Comparison of ENCODE assay signal across 8 cellular contexts in genomic region chr13:98576215-98576945, GRCh38. TPM values are rescaled to one million over a fixed set of nuclear protein-coding genes. Genes with fewer than 3 reads are reported as not detected.
DNase-seq lines count a peak whose midpoint lies in the region; ATAC-seq and TF ChIP-seq lines count a peak whose summit lies in the region.

No MANE protein-coding gene starts in this region.

- no peak for TF ChIP-seq CTCF in endodermal cell (conservative IDR thresholded peaks at IDR 0.05)
- no peak for TF ChIP-seq CTCF in type B pancreatic cell (conservative IDR thresholded peaks at IDR 0.05)

- no peaks in the 10 kb centered on the region for H3K9me3 Mint-ChIP-seq in activated CD4-positive, alpha-beta memory T cell treated with anti-CD3 and anti-CD28 coated beads for 36 hours
- H3K9me3 Mint-ChIP-seq in endodermal cell, result no peaks in the 10 kb centered on the region
- H3K9me3 Mint-ChIP-seq in type B pancreatic cell, result no peaks in the 10 kb centered on the region

- DNase-seq in Daoy (ENCODE audit: low read depth), result peak; percentile 34
- peak; percentile 60 for DNase-seq in activated CD4-positive, alpha-beta memory T cell treated with anti-CD3 and anti-CD28 coated beads for 36 hours
- DNase-seq in endodermal cell, result peak; percentile 77
- DNase-seq in type B pancreatic cell (ENCODE audit: extremely low spot score, unreplicated experiment), result peak; percentile 71
- no peak for DNase-seq in NCI-H1436 treated with DMSO at 0.1 percent for 48 hours (lab: John Stamatoyannopoulos, UW)

- peak; percentile 18 for ATAC-seq in GM21447 (IDR thresholded peaks at IDR 0.05; ENCODE audit: unreplicated experiment)

- peak overlapping the region; percentile 87 for H3K4me3 Mint-ChIP-seq in activated CD4-positive, alpha-beta memory T cell treated with anti-CD3 and anti-CD28 coated beads for 36 hours
- H3K4me3 Mint-ChIP-seq in endodermal cell (peak overlapping the region; percentile 87), type B pancreatic cell (peak overlapping the region; percentile 96)

- H3K9ac ChIP-seq in HUES64 (ENCODE audit: low read depth, low read length) (peak overlapping the region; percentile 93), endodermal cell (ENCODE audit: extremely low read depth, low read length, poor library complexity, severe bottlenecking) (peak overlapping the region; percentile 61), mucosa of stomach (ENCODE audit: low read length) (peak overlapping the region; percentile 86)

- no peaks in the 10 kb centered on the region for H3K27me3 Mint-ChIP-seq in activated CD4-positive, alpha-beta memory T cell treated with anti-CD3 and anti-CD28 coated beads for 36 hours
- H3K27me3 Mint-ChIP-seq in endodermal cell (ENCODE audit: insufficient read depth) (no peaks in the 10 kb centered on the region), type B pancreatic cell (no peaks in the 10 kb centered on the region)

- H3K9me3 ChIP-seq in HUES64 (ENCODE audit: insufficient read depth, low read depth, low read length), result no peaks in the 10 kb centered on the region
- no peaks in the 10 kb centered on the region for H3K9me3 ChIP-seq in endodermal cell (ENCODE audit: control insufficient read depth, low read length)
- no peaks in the 10 kb centered on the region for H3K9me3 ChIP-seq in mucosa of stomach (ENCODE audit: control insufficient read depth, low read length)

- H3K27me3 ChIP-seq in HUES64 (ENCODE audit: insufficient read depth, low read length), result no peaks in the 10 kb centered on the region
- H3K27me3 ChIP-seq in endodermal cell (ENCODE audit: control insufficient read depth, insufficient read depth, low read length, poor library complexity, severe bottlenecking), result no peaks in the 10 kb centered on the region
- no peaks in the 10 kb centered on the region for H3K27me3 ChIP-seq in mucosa of stomach (ENCODE audit: control insufficient read depth, insufficient read depth, low read length)

- under 1% methylated on average over 95 of the region's 98 CpGs for WGBS in HUES64
- 0% methylated on average over 3 to 98 of the region's 98 CpGs for WGBS in endodermal cell (ENCODE audit: insufficient coverage in 1 of 2, insufficient read length in 1 of 2), 2 experiments

- CTCF ChIA-PET in activated CD4-positive, alpha-beta memory T cell treated with anti-CD3 and anti-CD28 coated beads for 36 hours (lab: Charles Lee), result interaction anchor here (1.4 to 2.2 kb wide), 2 partner anchors 72 to 77 kb away, joined by 3 to 8 read pairs; no protein-coding TSS in a partner anchor

- H3K4me3 ChIP-seq in HUES64 (ENCODE audit: low read length) (peak overlapping the region; percentile 80), endodermal cell (ENCODE audit: low read length) (peak overlapping the region; percentile 96), mucosa of stomach (ENCODE audit: low read length) (peak overlapping the region; percentile 65)

- H3K27ac Mint-ChIP-seq in activated CD4-positive, alpha-beta memory T cell treated with anti-CD3 and anti-CD28 coated beads for 36 hours, result peak overlapping the region; percentile 98
- H3K27ac Mint-ChIP-seq in endodermal cell (peak overlapping the region; percentile 86), type B pancreatic cell (no peak overlapping the region)

- H3K36me3 Mint-ChIP-seq in activated CD4-positive, alpha-beta memory T cell treated with anti-CD3 and anti-CD28 coated beads for 36 hours, result peaks cover 26% of the 10 kb centered on the region
- H3K36me3 Mint-ChIP-seq in endodermal cell (ENCODE audit: low read depth) (no peaks in the 10 kb centered on the region), type B pancreatic cell (peaks cover 3% of the 10 kb centered on the region)

- H3K4me1 Mint-ChIP-seq in activated CD4-positive, alpha-beta memory T cell treated with anti-CD3 and anti-CD28 coated beads for 36 hours (ENCODE audit: low read depth), result peaks cover 40% of the 10 kb centered on the region
- H3K4me1 Mint-ChIP-seq in endodermal cell (peaks cover 45% of the 10 kb centered on the region), type B pancreatic cell (ENCODE audit: unreplicated experiment) (peaks cover 52% of the 10 kb centered on the region)

- peaks cover 43% of the 10 kb centered on the region for H3K4me1 ChIP-seq in HUES64 (ENCODE audit: insufficient read depth, low read length)
- no peaks in the 10 kb centered on the region for H3K4me1 ChIP-seq in endodermal cell (ENCODE audit: control insufficient read depth, insufficient read depth, low read length)
- H3K4me1 ChIP-seq in mucosa of stomach (ENCODE audit: control insufficient read depth, insufficient read depth, low read length), result peaks cover 26% of the 10 kb centered on the region

- POLR2A ChIA-PET in activated CD4-positive, alpha-beta memory T cell treated with anti-CD3 and anti-CD28 coated beads for 36 hours (lab: Charles Lee), result interaction anchor here (0.6 to 3.0 kb wide), 9 partner anchors 11 to 131 kb away, joined by 3 to 15 read pairs (median 4); no protein-coding TSS in a partner anchor

- peak overlapping the region; percentile 70 for H3K27ac ChIP-seq in HUES64 (ENCODE audit: low read depth, low read length)
- peak overlapping the region; percentile 10 for H3K27ac ChIP-seq in endodermal cell (ENCODE audit: low read depth, low read length)

- H3K36me3 ChIP-seq in HUES64 (ENCODE audit: insufficient read depth, low read length) (no peaks in the 10 kb centered on the region), endodermal cell (ENCODE audit: control insufficient read depth, insufficient read depth, low read length) (peaks cover 7% of the 10 kb centered on the region), mucosa of stomach (ENCODE audit: control insufficient read depth, insufficient read depth, low read length) (no peaks in the 10 kb centered on the region)

- intact Hi-C loops in activated CD4-positive, alpha-beta memory T cell treated with anti-CD3 and anti-CD28 coated beads for 36 hours (cut with micrococcal nuclease), result loop anchor here (5.0 to 10.0 kb wide), 6 partner anchors 478 to 1142 kb away; partner anchors contain the start of gene RAP2A

RNA-seq across cellular contexts. Expression of gene STK24, which starts 0.5 kb away (rescaled TPM):
- total RNA-seq in Daoy (2014; rRNA removed; shearing (Covaris generic)), result 62.6 and 116 TPM in 2 replicates
- 100 TPM for polyA plus RNA-seq in HUES64 (2013, experiment 1 of 2)
- polyA plus RNA-seq in HUES64 (2013, experiment 2 of 2), result 131 TPM
- 100 to 1,000 TPM; 176 to 178 TPM for total RNA-seq in activated CD4-positive, alpha-beta memory T cell treated with anti-CD3 and anti-CD28 coated beads for 36 hours
- total RNA-seq in endodermal cell (100 to 1,000 TPM; 115 to 125 TPM), type B pancreatic cell (ENCODE audit: low replicate concordance) (121 and 180 TPM in 2 replicates)
- 109 TPM for polyA plus RNA-seq in endodermal cell (2013, experiment 1 of 2)
- polyA plus RNA-seq in endodermal cell (2013, experiment 2 of 2), result 110 TPM
